ENCODE assay signal across 1 cellular context in the genomic region with DNA sequence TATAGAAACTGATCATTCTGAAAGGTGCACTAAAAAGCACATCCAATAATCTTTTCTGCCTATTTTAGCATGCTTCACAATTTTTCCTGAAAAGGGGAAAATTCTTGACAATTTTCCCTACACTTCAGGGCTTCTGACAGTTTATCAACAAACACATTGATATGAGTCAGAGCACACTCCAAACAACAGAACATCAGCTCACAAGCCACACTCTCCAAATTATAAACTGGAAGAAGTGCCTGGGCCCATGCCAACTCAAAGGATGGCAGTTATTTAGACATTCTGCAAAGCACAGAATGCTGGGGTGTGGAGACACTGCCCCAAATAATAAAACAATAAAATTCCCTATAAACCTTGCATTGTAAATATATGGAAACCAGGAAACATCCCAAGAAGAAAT.
TF ChIP-seq lines count a peak whose summit lies in the region.

No MANE protein-coding gene starts in this region.

TF ChIP-seq in SK-N-SH treated with all-trans-retinoic acid at 6 μM for 48 hours, 23 proteins besides CTCF, POLR2A, EP300 and RAD21 (continued from another document):
- TF ChIP-seq, protein P1, sequence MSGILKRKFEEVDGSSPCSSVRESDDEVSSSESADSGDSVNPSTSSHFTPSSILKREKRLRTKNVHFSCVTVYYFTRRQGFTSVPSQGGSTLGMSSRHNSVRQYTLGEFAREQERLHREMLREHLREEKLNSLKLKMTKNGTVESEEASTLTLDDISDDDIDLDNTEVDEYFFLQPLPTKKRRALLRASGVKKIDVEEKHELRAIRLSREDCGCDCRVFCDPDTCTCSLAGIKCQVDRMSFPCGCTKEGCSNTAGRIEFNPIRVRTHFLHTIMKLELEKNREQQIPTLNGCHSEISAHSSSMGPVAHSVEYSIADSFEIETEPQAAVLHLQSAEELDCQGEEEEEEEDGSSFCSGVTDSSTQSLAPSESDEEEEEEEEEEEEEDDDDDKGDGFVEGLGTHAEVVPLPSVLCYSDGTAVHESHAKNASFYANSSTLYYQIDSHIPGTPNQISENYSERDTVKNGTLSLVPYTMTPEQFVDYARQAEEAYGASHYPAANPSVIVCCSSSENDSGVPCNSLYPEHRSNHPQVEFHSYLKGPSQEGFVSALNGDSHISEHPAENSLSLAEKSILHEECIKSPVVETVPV (CRISPR knock-in tag; IDR thresholded peaks at IDR 0.05): no peak
- TF ChIP-seq, protein P2, sequence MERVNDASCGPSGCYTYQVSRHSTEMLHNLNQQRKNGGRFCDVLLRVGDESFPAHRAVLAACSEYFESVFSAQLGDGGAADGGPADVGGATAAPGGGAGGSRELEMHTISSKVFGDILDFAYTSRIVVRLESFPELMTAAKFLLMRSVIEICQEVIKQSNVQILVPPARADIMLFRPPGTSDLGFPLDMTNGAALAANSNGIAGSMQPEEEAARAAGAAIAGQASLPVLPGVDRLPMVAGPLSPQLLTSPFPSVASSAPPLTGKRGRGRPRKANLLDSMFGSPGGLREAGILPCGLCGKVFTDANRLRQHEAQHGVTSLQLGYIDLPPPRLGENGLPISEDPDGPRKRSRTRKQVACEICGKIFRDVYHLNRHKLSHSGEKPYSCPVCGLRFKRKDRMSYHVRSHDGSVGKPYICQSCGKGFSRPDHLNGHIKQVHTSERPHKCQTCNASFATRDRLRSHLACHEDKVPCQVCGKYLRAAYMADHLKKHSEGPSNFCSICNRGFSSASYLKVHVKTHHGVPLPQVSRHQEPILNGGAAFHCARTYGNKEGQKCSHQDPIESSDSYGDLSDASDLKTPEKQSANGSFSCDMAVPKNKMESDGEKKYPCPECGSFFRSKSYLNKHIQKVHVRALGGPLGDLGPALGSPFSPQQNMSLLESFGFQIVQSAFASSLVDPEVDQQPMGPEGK (CRISPR knock-in tag; IDR thresholded peaks at IDR 0.05; ENCODE audit: borderline replicate concordance): no peak
- TF ChIP-seq ZNF565 (CRISPR knock-in tag; conservative IDR thresholded peaks at IDR 0.05; ENCODE audit: low read depth) (no peak), ISL1 (CRISPR knock-in tag; IDR thresholded peaks at IDR 0.05) (no peak), TOX (CRISPR knock-in tag; IDR thresholded peaks at IDR 0.05; ENCODE audit: borderline replicate concordance) (no peak), OSR1 (CRISPR knock-in tag; IDR thresholded peaks at IDR 0.05) (no peak)
